18 cellular contexts compared by ENCODE assay signal in genomic region chr2:120819720-120820210, GRCh38.
DNase-seq lines count a peak whose midpoint lies in the region; ATAC-seq and TF ChIP-seq lines count a peak whose summit lies in the region.
"Had no signal": no experiment of that assay in that cellular context is flagged by ENCODE, and none has a peak within 500 bp of the region (broad histone marks: within the 10 kb centered on the region; RNA-seq: fewer than 3 reads in every experiment).

No MANE protein-coding gene starts in this region.

- no peak for TF ChIP-seq CTCF in AG04450 (IDR thresholded peaks at IDR 0.05; ENCODE audit: low read depth, low read length)
- TF ChIP-seq CTCF in Peyer's patch (IDR thresholded peaks at IDR 0.05): no peak
- TF ChIP-seq CTCF in fibroblast of villous mesenchyme (IDR thresholded peaks at IDR 0.05; ENCODE audit: insufficient read depth, low read depth, low read length): no peak
- no peak for TF ChIP-seq CTCF in spleen (IDR thresholded peaks at IDR 0.05 in 8 of 11, conservative IDR thresholded peaks at IDR 0.05 in 3 of 11)

- POLR2A ChIA-PET in AG04450 (lab: Yijun Ruan, JAX): interaction anchor here (0.9 to 2.6 kb wide), 5 partner anchors 48 to 255 kb away, joined by 4 to 14 read pairs (median 4); partner anchors contain the start of gene GLI2

- no peak for DNase-seq in AG04450 (ENCODE audit: low read depth, low spot score)
- peak in 1 of 3 donors; percentile 18 for DNase-seq in Peyer's patch
- DNase-seq in fibroblast of villous mesenchyme (ENCODE audit: low read depth): peak; percentile 8
- DNase-seq in posterior vena cava (ENCODE audit: low spot score): peak; percentile 71
- no peak for DNase-seq in spleen
- no peak for DNase-seq in DMS153 (lab: John Stamatoyannopoulos, UW)
- DNase-seq: activated CD4-positive, alpha-beta T cell treated with anti-CD3 and anti-CD28 coated beads, Interleukin-2, amount 50 U/mL, for 4 hours; activated gamma-delta T cell treated with Interleukin-2 at 50 U/mL for 16 hours; CD4-positive, alpha-beta memory T cell; left lung; NCI-H1105; NCI-H2081 treated with DMSO at 0.1 percent for 48 hours; stimulated activated CD4-positive, alpha-beta T cell treated with anti-CD3 and anti-CD28 coated beads, Interleukin-2, amount 100 ng/mL, for 48 hours had no signal

- no peak for TF ChIP-seq POLR2A in Peyer's patch (IDR thresholded peaks at IDR 0.05)
- no peak for TF ChIP-seq POLR2A in spleen (IDR thresholded peaks at IDR 0.05)

- intact Hi-C loops in posterior vena cava (cut with DNase I) (no loop called here), spleen (cut with DNase I; ENCODE audit: low total_unique reads) (no loop called here)

- H3K9me3 ChIP-seq in AG04450 (ENCODE audit: control insufficient read depth, insufficient read depth, low read length) (no peaks in the 10 kb centered on the region; the same call in 1 of the 2 replicates), Peyer's patch (no peaks in the 10 kb centered on the region), spleen (no peaks in the 10 kb centered on the region)
- H3K9me3 ChIP-seq: left lung, pancreas, suprapubic skin had no signal

- peak overlapping the region; percentile 96 for H3K27ac ChIP-seq in AG04450 (ENCODE audit: low read depth, low read length)
- peak overlapping the region in 3 of 4 donors; percentile 31 to 68 (median 68) for H3K27ac ChIP-seq in Peyer's patch
- no peak overlapping the region for H3K27ac ChIP-seq in spleen
- H3K27ac ChIP-seq: pancreas, VCaP had no signal

- ATAC-seq in HG02642 (IDR thresholded peaks at IDR 0.05; ENCODE audit: poor library complexity, unreplicated experiment): no peak
- ATAC-seq in HG03196 (IDR thresholded peaks at IDR 0.05; ENCODE audit: unreplicated experiment): no peak
- ATAC-seq: pancreas had no signal

- WGBS in spleen, 5 donors: 68 to 83% (median 80%) methylated on average over 5 of the region's 5 CpGs

- H3K27me3 ChIP-seq in AG04450 (ENCODE audit: control insufficient read depth, insufficient read depth, low read length) (no peaks in the 10 kb centered on the region), Peyer's patch (no peaks in the 10 kb centered on the region), spleen (replicated peaks in 1 of 7) (peaks cover 0 to 3% (median 0%) of the 10 kb centered on the region in 7 donors)
- H3K27me3 ChIP-seq: pancreas, suprapubic skin had no signal

- CTCF ChIA-PET in AG04450 (lab: Charles Lee): interaction anchor here (1.3 kb wide), 1 partner anchor 84 kb away, joined by 3 read pairs; the partner anchor contains the start of gene GLI2

- H3K36me3 ChIP-seq in Peyer's patch (no peaks in the 10 kb centered on the region), spleen (no peaks in the 10 kb centered on the region)
- H3K36me3 ChIP-seq: left lung, pancreas, suprapubic skin had no signal

- no peaks in the 10 kb centered on the region for H3K4me1 ChIP-seq in Peyer's patch
- no peaks in the 10 kb centered on the region for H3K4me1 ChIP-seq in spleen
- H3K4me1 ChIP-seq: pancreas had no signal

- H3K4me3 ChIP-seq in AG04450 (ENCODE audit: low read depth, low read length) (peak overlapping the region; percentile 63), Peyer's patch (peak overlapping the region in 1 of 4 donors; percentile 17), fibroblast of villous mesenchyme (ENCODE audit: low read depth, low read length) (peak overlapping the region; percentile 39), spleen (no peak overlapping the region)
- H3K4me3 ChIP-seq: left lung, pancreas, suprapubic skin had no signal

Comparison
In these comparisons a context has a peak if more than half of its experiments do, and no peak if none do; other contexts are left out.
1. DNase-seq: peak in fibroblast of villous mesenchyme (single experiment) and posterior vena cava (single experiment); none in AG04450 (single experiment), spleen (single experiment) and DMS153 (single experiment).
2. H3K27ac ChIP-seq: peak in AG04450 (single experiment) and Peyer's patch (3 of 4); none in spleen (0 of 8).
3. H3K4me3 ChIP-seq: peak in AG04450 (single experiment) and fibroblast of villous mesenchyme (single experiment); none in spleen (0 of 8).